Comparison of ENCODE assay signal across 9 cellular contexts in the genomic region with DNA sequence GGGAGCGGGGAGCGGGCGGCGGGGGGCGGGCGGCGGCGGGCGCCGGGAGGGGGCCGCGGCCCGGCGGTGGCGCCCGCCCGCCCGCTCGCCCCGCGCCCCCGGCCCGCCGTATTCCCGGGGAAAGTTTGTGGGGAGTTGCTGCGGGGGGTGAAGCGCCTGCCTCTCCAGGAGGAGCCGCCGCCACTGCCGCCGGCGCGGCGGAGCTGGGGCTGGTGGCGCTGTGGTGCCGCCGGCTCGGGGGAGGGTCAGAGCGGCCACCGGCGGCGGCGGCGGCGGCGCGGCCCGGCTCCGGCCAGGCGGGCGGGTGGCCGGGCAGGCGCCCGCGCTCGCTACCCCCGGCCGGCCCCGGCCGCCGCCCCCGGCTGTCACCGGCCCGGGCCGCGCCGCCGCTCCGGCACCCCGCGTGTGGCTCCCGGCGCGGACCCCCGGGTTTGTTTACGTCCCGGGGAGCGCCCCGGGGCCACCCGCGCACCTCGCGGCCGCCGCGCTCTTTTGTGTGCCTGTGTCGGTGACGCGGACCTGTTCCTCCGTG. TPM values are rescaled to one million over a fixed set of nuclear protein-coding genes. Genes with fewer than 3 reads are reported as not detected.
DNase-seq lines count a peak whose midpoint lies in the region; ATAC-seq, FAIRE-seq and TF ChIP-seq lines count a peak whose summit lies in the region.
"Had no signal": no experiment of that assay in that cellular context is flagged by ENCODE, and none has a peak within 500 bp of the region (broad histone marks: within the 10 kb centered on the region; RNA-seq: fewer than 3 reads in every experiment).

No MANE protein-coding gene starts in this region.

- peaks cover 7% of the 10 kb centered on the region for H3K27me3 ChIP-seq in astrocyte (ENCODE audit: insufficient read depth, low read length)

- H3K4me3 Mint-ChIP-seq in astrocyte (ENCODE audit: unreplicated experiment): no peak overlapping the region

- H3K36me3 Mint-ChIP-seq in astrocyte (ENCODE audit: low read depth, unreplicated experiment): no peaks in the 10 kb centered on the region

- no peak overlapping the region for H3K27ac Mint-ChIP-seq in astrocyte (ENCODE audit: unreplicated experiment)
- H3K27ac Mint-ChIP-seq: T-helper 1 cell treated with Interleukin-12 subunit alpha and Interleukin-12 subunit beta and Interleukin-4 antibody, amounts not matched to agents 30 μg/mL and 1 μg/mL, for 36 hours had no signal

- H3K36me3 ChIP-seq in astrocyte (ENCODE audit: insufficient read depth, low read length): no peaks in the 10 kb centered on the region

- DNase-seq in CD1c-positive myeloid dendritic cell (ENCODE audit: extremely low spot score): peak; percentile 45
- peak; percentile 87 for DNase-seq in GM20000 (ENCODE audit: low spot score)
- peak; percentile 77 for DNase-seq in NCI-H69 (lab: John Stamatoyannopoulos, UW)
- DNase-seq in astrocyte (ENCODE audit: low read depth): no peak
- peak in 28 of 51 donors; percentile 5 to 64 (median 26) for DNase-seq in hypothalamus (lab: John Stamatoyannopoulos, UW)
- peak; percentile 76 for DNase-seq in sciatic nerve (ENCODE audit: low spot score)
- no peak for DNase-seq in effector CD8-positive, alpha-beta T cell (lab: John Stamatoyannopoulos, UW)

- no peak overlapping the region for H2AFZ ChIP-seq in astrocyte (ENCODE audit: low read depth, low read length)

- peaks cover 9% of the 10 kb centered on the region for H3K4me1 ChIP-seq in astrocyte (ENCODE audit: insufficient read depth, low read length)

- peaks cover 37% of the 10 kb centered on the region for H4K20me1 ChIP-seq in astrocyte (ENCODE audit: insufficient read depth, low read length)

- peaks cover 42% of the 10 kb centered on the region for H3K79me2 ChIP-seq in astrocyte (ENCODE audit: insufficient read depth, low read length)

- H3K4me2 ChIP-seq in astrocyte (ENCODE audit: low read length): peak overlapping the region; percentile 89

- intact Hi-C loops in sciatic nerve (cut with DNase I): loop anchor here (10.0 kb wide), 1 partner anchor 122 kb away; no protein-coding TSS in a partner anchor

- FAIRE-seq in astrocyte (lab: Jason Lieb, UNC): no peak

- TF ChIP-seq CTCF in GM20000 (IDR thresholded peaks at IDR 0.05; ENCODE audit: extremely low read depth, missing control alignments): peak; percentile 43
- TF ChIP-seq CTCF in astrocyte (IDR thresholded peaks at IDR 0.05; ENCODE audit: insufficient read depth, low read depth, low read length): no peak

- ATAC-seq in sciatic nerve (no peak), GM21390 (IDR thresholded peaks at IDR 0.05; ENCODE audit: unreplicated experiment) (no peak)

- H3K27ac ChIP-seq in astrocyte (ENCODE audit: low read depth, low read length): no peak overlapping the region

- peaks cover 2% of the 10 kb centered on the region for H3K27me3 Mint-ChIP-seq in astrocyte (ENCODE audit: low read depth, unreplicated experiment)

- peaks cover 15% of the 10 kb centered on the region for H3K4me1 Mint-ChIP-seq in astrocyte (ENCODE audit: low read depth, unreplicated experiment)

- peak overlapping the region; percentile 56 for H3K4me3 ChIP-seq in astrocyte (ENCODE audit: insufficient read depth, low read depth, low read length)

- no peaks in the 10 kb centered on the region for H3K9me3 ChIP-seq in astrocyte (ENCODE audit: insufficient read depth, low read depth, low read length)

- peak overlapping the region; percentile 71 for H3K9ac ChIP-seq in astrocyte (ENCODE audit: low read length)

- H3K9me3 Mint-ChIP-seq in astrocyte (ENCODE audit: unreplicated experiment): no peaks in the 10 kb centered on the region
- H3K9me3 Mint-ChIP-seq: T-helper 1 cell treated with Interleukin-12 subunit alpha and Interleukin-12 subunit beta and Interleukin-4 antibody, amounts not matched to agents 30 μg/mL and 1 μg/mL, for 36 hours had no signal

RNA-seq across cellular contexts. Expression of a gene that starts 0.9 kb away (rescaled TPM):
- total RNA-seq in astrocyte (50.6 and 66.8 TPM in 2 replicates), sciatic nerve (156 TPM)

Comparison
In these comparisons a context has a peak if more than half of its experiments do, and no peak if none do; other contexts are left out.
1. DNase-seq: peak in CD1c-positive myeloid dendritic cell (single experiment), GM20000 (single experiment), NCI-H69 (single experiment), hypothalamus (28 of 51) and sciatic nerve (single experiment); none in astrocyte (single experiment) and effector CD8-positive, alpha-beta T cell (single experiment).